1 cellular context compared by ENCODE assay signal in the genomic region with DNA sequence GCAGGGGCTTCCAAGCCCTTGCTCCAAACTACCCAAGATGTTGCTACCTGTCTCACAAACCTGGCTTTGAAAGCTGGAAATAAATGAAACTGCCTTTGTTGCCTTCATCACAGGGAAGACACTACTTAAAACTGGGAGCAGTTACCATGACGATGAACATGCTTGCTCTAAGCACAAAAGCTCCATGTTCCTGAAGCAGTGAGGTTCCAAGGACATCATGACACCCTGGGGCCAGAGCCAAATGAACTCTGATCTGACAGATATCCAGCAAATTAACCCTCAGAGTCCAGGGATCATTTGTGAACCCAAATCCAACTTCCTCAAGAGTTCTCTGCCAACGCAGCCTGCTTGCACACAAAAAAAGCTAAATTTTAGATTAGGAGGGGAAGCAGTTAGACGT.
TF ChIP-seq lines count a peak whose summit lies in the region.

No MANE protein-coding gene starts in this region.

TF ChIP-seq in liver, 16 proteins besides CTCF, POLR2A, EP300 and RAD21:
- TF ChIP-seq ZBTB33 (IDR thresholded peaks at IDR 0.05) (no peak), EGR1 (IDR thresholded peaks at IDR 0.05; ENCODE audit: low read depth in 2 of 2) (no peak), FOXA2 (IDR thresholded peaks at IDR 0.05) (no peak), JUND (IDR thresholded peaks at IDR 0.05) (no peak), NR2F2 (IDR thresholded peaks at IDR 0.05) (no peak), FOXA1 (IDR thresholded peaks at IDR 0.05) (no peak), ATF3 (IDR thresholded peaks at IDR 0.05) (no peak), HNF4A (conservative IDR thresholded peaks at IDR 0.05) (peak; percentile 74 to 91), SP1 (IDR thresholded peaks at IDR 0.05) (peak; percentile 63), MAX (IDR thresholded peaks at IDR 0.05) (no peak), GABPA (IDR thresholded peaks at IDR 0.05 in 1 of 2, conservative IDR thresholded peaks at IDR 0.05 in 1 of 2) (no peak), RXRA (IDR thresholded peaks at IDR 0.05) (peak; percentile 8 to 36), TAF1 (conservative IDR thresholded peaks at IDR 0.05) (no peak)
